ENCODE assay signal across 26 cellular contexts in genomic region chr11:44934735-44935250, GRCh38. TPM values are rescaled to one million over a fixed set of nuclear protein-coding genes. Genes with fewer than 3 reads are reported as not detected.
DNase-seq lines count a peak whose midpoint lies in the region; ATAC-seq, FAIRE-seq and TF ChIP-seq lines count a peak whose summit lies in the region.
"Had no signal": no experiment of that assay in that cellular context is flagged by ENCODE, and none has a peak within 500 bp of the region (broad histone marks: within the 10 kb centered on the region; RNA-seq: fewer than 3 reads in every experiment).

No MANE protein-coding gene starts in this region.

- peaks cover 6% of the 10 kb centered on the region for H3K36me3 Mint-ChIP-seq in activated naive CD4-positive, alpha-beta T cell treated with anti-CD3 and anti-CD28 coated beads, Interleukin-2, amount 10 ng/mL, durations not matched to agents 7 days and 5 days
- H3K36me3 Mint-ChIP-seq in activated naive CD4-positive, alpha-beta T cell treated with anti-CD3 and anti-CD28 coated beads for 36 hours (ENCODE audit: low read depth) = no peaks in the 10 kb centered on the region

- no peaks in the 10 kb centered on the region for H3K9me3 Mint-ChIP-seq in activated naive CD4-positive, alpha-beta T cell treated with anti-CD3 and anti-CD28 coated beads, Interleukin-2, amount 10 ng/mL, durations not matched to agents 7 days and 5 days
- H3K9me3 Mint-ChIP-seq in activated naive CD4-positive, alpha-beta T cell treated with anti-CD3 and anti-CD28 coated beads for 36 hours = no peaks in the 10 kb centered on the region
- H3K9me3 Mint-ChIP-seq: CD4-positive, alpha-beta memory T cell had no signal

- TF ChIP-seq EP300 in A549 (IDR thresholded peaks at IDR 0.05) (no peak), K562 (IDR thresholded peaks at IDR 0.05; ENCODE audit: low read length) (no peak), neural cell (conservative IDR thresholded peaks at IDR 0.05; ENCODE audit: poor library complexity, severe bottlenecking) (no peak)

- in situ Hi-C loops in K562 (cut with MboI) = no loop called here

- H3K4me1 Mint-ChIP-seq in activated naive CD4-positive, alpha-beta T cell treated with anti-CD3 and anti-CD28 coated beads, Interleukin-2, amount 10 ng/mL, durations not matched to agents 7 days and 5 days = no peaks in the 10 kb centered on the region
- H3K4me1 Mint-ChIP-seq in activated naive CD4-positive, alpha-beta T cell treated with anti-CD3 and anti-CD28 coated beads for 36 hours (ENCODE audit: low read depth) = no peaks in the 10 kb centered on the region

- POLR2A ChIA-PET in A549 (lab: Yijun Ruan, JAX) = no interaction called here
- POLR2A ChIA-PET in K562 (lab: Yijun Ruan, JAX) = interaction anchor here (0.8 kb wide), 1 partner anchor 8 kb away, joined by 4 read pairs; no protein-coding TSS in a partner anchor

- TF ChIP-seq RAD21 in A549 (conservative IDR thresholded peaks at IDR 0.05 in 1 of 2, IDR thresholded peaks at IDR 0.05 in 1 of 2) (no peak), K562 (CRISPR knock-in tag; conservative IDR thresholded peaks at IDR 0.05 in 1 of 2, IDR thresholded peaks at IDR 0.05 in 1 of 2) (no peak), neural cell (conservative IDR thresholded peaks at IDR 0.05) (no peak)

- no peaks in the 10 kb centered on the region; the same call in 1 of the 2 replicates for H4K20me1 ChIP-seq in K562 (replicated peaks; ENCODE audit: control insufficient read depth, insufficient read depth, low read length)
- H4K20me1 ChIP-seq in neural cell (ENCODE audit: insufficient read depth) = no peaks in the 10 kb centered on the region

- ATAC-seq in A549 (no peak), K562 (no peak), GM19463 (IDR thresholded peaks at IDR 0.05; ENCODE audit: unreplicated experiment) (no peak), upper lobe of right lung (no peak)

- BruUV-seq in K562 (replicated peaks; lab: Mats Ljungman, UMichigan) = no TSS peak

- H3K4me2 ChIP-seq in A549 (no peak overlapping the region), K562 (ENCODE audit: insufficient read depth, low read length) (no peak overlapping the region), neural cell (ENCODE audit: low read length) (no peak overlapping the region)

- H3K27ac ChIP-seq in A549 (no peak overlapping the region), K562 (ENCODE audit: extremely low read depth, low read depth, low read length) (no peak overlapping the region), neural cell (ENCODE audit: low read length) (no peak overlapping the region), upper lobe of right lung (no peak overlapping the region)
- H3K27ac ChIP-seq: 22Rv1, GM23248 had no signal

- TF ChIP-seq CTCF in A549 (IDR thresholded peaks at IDR 0.05) (no peak), K562 (IDR thresholded peaks at IDR 0.05 in 2 of 3, conservative IDR thresholded peaks at IDR 0.05 in 1 of 3; ENCODE audit: insufficient read depth in 2 of 3, low read depth in 1 of 3, low read length in 3 of 3) (no peak), neural cell (IDR thresholded peaks at IDR 0.05; ENCODE audit: poor library complexity, severe bottlenecking) (no peak), upper lobe of right lung (IDR thresholded peaks at IDR 0.05) (no peak)

- H3K27me3 ChIP-seq in K562 (ENCODE audit: control insufficient read depth in 2 of 2, insufficient read depth in 2 of 2, low read length in 2 of 2) (peaks cover 0 to 31% of the 10 kb centered on the region in 2 experiments; a peak in 2 of 5 replicates), neural cell (ENCODE audit: insufficient read depth, low read depth, low read length) (no peaks in the 10 kb centered on the region), upper lobe of right lung (no peaks in the 10 kb centered on the region)
- H3K27me3 ChIP-seq: BE2C had no signal

- no peaks in the 10 kb centered on the region for H3K36me3 ChIP-seq in K562 (ENCODE audit: control insufficient read depth, insufficient read depth, low read length)
- no peaks in the 10 kb centered on the region for H3K36me3 ChIP-seq in neural cell (ENCODE audit: insufficient read depth, low read length)
- peaks cover 28% of the 10 kb centered on the region for H3K36me3 ChIP-seq in upper lobe of right lung
- H3K36me3 ChIP-seq: BE2C had no signal

- FAIRE-seq in A549 (lab: Jason Lieb, UNC) = no peak
- FAIRE-seq in K562 (lab: Jason Lieb, UNC) = no peak
- FAIRE-seq: A204.1, GM12891, GM18507, H1 had no signal

- no peak for DNase-seq in activated naive CD4-positive, alpha-beta T cell treated with anti-CD3 and anti-CD28 coated beads, Interleukin-2, amount 10 ng/mL, durations not matched to agents 7 days and 5 days
- no peak for DNase-seq in activated naive CD4-positive, alpha-beta T cell treated with anti-CD3 and anti-CD28 coated beads for 36 hours
- DNase-seq in A549 (ENCODE audit: low read depth in 1 of 2, low spot score in 1 of 2) (no peak), K562 (ENCODE audit: extremely low read depth in 1 of 4, low spot score in 3 of 4) (no peak), retina (no peak), upper lobe of right lung (no peak)
- DNase-seq: ACHN; AML-193; BE2C; C1 segment of cervical spinal cord; Calu3; CD4-positive, alpha-beta memory T cell; COR-L47; DMS53; DMS79 treated with DMSO at 0.1 percent for 48 hours; GF-D8; GM23248; H7; HCEC 1CT had no signal

- no peaks in the 10 kb centered on the region for H3K9me1 ChIP-seq in K562 (ENCODE audit: control insufficient read depth, insufficient read depth, low read length)

- H2AFZ ChIP-seq in K562 (ENCODE audit: low read depth, low read length) (no peak overlapping the region), neural cell (ENCODE audit: low read depth, low read length) (no peak overlapping the region)
- H2AFZ ChIP-seq: GM23248 had no signal

- H3F3A ChIP-seq in neural cell (ENCODE audit: insufficient read depth, low read length, poor library complexity, severe bottlenecking) = no peaks in the 10 kb centered on the region

- H3K4me1 ChIP-seq in A549 = 0 out of 3 replicates have a peak, but pooled peaks cover 3% of the 10 kb centered on the region
- peaks cover 0 to 8% of the 10 kb centered on the region in 2 experiments; a peak in 1 of 5 replicates for H3K4me1 ChIP-seq in K562 (replicated peaks in 1 of 2; ENCODE audit: control insufficient read depth in 2 of 2, insufficient read depth in 2 of 2, low read length in 2 of 2)
- no peaks in the 10 kb centered on the region for H3K4me1 ChIP-seq in upper lobe of right lung
- H3K4me1 ChIP-seq: BE2C had no signal

- no peak overlapping the region for H3K4me3 Mint-ChIP-seq in activated naive CD4-positive, alpha-beta T cell treated with anti-CD3 and anti-CD28 coated beads, Interleukin-2, amount 10 ng/mL, durations not matched to agents 7 days and 5 days
- H3K4me3 Mint-ChIP-seq in activated naive CD4-positive, alpha-beta T cell treated with anti-CD3 and anti-CD28 coated beads for 36 hours = no peak overlapping the region

- no peaks in the 10 kb centered on the region for H3K9me3 ChIP-seq in A549
- H3K9me3 ChIP-seq in K562 (replicated peaks; ENCODE audit: control insufficient read depth, insufficient read depth, low read depth, low read length) = no peaks in the 10 kb centered on the region
- no peaks in the 10 kb centered on the region for H3K9me3 ChIP-seq in neural cell (ENCODE audit: low read length)
- no peaks in the 10 kb centered on the region for H3K9me3 ChIP-seq in upper lobe of right lung
- H3K9me3 ChIP-seq: BE2C had no signal

- H3K9ac ChIP-seq in K562 (ENCODE audit: insufficient read depth in 1 of 2, low read depth in 2 of 2, low read length in 2 of 2) (no peak overlapping the region), neural cell (ENCODE audit: low read length) (no peak overlapping the region)
- H3K9ac ChIP-seq: GM23248 had no signal

- intact Hi-C loops in activated naive CD4-positive, alpha-beta T cell treated with anti-CD3 and anti-CD28 coated beads for 36 hours (cut with micrococcal nuclease) = loop anchor here (5.0 to 10.0 kb wide), 2 partner anchors 43 to 400 kb away; no protein-coding TSS in a partner anchor
- intact Hi-C loops in K562 (cut with micrococcal nuclease) (loop anchor here (5.0 to 10.0 kb wide), 3 partner anchors 43 to 398 kb away; no protein-coding TSS in a partner anchor), upper lobe of right lung (cut with DNase I) (loop anchor here (5.0 to 10.0 kb wide), 2 partner anchors 168 to 360 kb away; no protein-coding TSS in a partner anchor)

- CTCF ChIA-PET in activated naive CD4-positive, alpha-beta T cell treated with anti-CD3 and anti-CD28 coated beads, Interleukin-2, amount 10 ng/mL, durations not matched to agents 7 days and 5 days (lab: Charles Lee) = interaction anchor here (6.5 kb wide), 1 partner anchor 171 kb away, joined by 382 read pairs; no protein-coding TSS in a partner anchor
- CTCF ChIA-PET in activated naive CD4-positive, alpha-beta T cell treated with anti-CD3 and anti-CD28 coated beads for 36 hours (lab: Charles Lee) = interaction anchor here (17.1 kb wide), 1 partner anchor 167 kb away, joined by 741 read pairs; no protein-coding TSS in a partner anchor
- CTCF ChIA-PET in A549 (lab: Yijun Ruan, JAX) (interaction anchor here (0.6 to 24.5 kb wide), 7 partner anchors 3 to 662 kb away, joined by 3 to 1740 read pairs (median 32); no protein-coding TSS in a partner anchor), K562 (lab: Yijun Ruan, JAX; ENCODE audit: low intra/inter-chr PET ratio) (interaction anchor here (1.0 to 3.8 kb wide), 2 partner anchors 168 to 171 kb away, joined by 5 to 43 read pairs; no protein-coding TSS in a partner anchor)

- H3K4me3 ChIP-seq in A549 (no peak overlapping the region), K562 (no peak overlapping the region), neural cell (ENCODE audit: low read length) (no peak overlapping the region), upper lobe of right lung (no peak overlapping the region)
- H3K4me3 ChIP-seq: GM23248 had no signal

- H3K79me2 ChIP-seq in K562 (ENCODE audit: control insufficient read depth, insufficient read depth, low read length) (no peaks in the 10 kb centered on the region), neural cell (replicated peaks; ENCODE audit: insufficient read depth, low read length) (no peaks in the 10 kb centered on the region)

- H3K27ac Mint-ChIP-seq in activated naive CD4-positive, alpha-beta T cell treated with anti-CD3 and anti-CD28 coated beads, Interleukin-2, amount 10 ng/mL, durations not matched to agents 7 days and 5 days = peak overlapping the region; percentile 14
- no peak overlapping the region for H3K27ac Mint-ChIP-seq in activated naive CD4-positive, alpha-beta T cell treated with anti-CD3 and anti-CD28 coated beads for 36 hours

- no peaks in the 10 kb centered on the region for H3K9me2 ChIP-seq in neural cell (ENCODE audit: insufficient read depth, low read length)

- WGBS in A549 (ENCODE audit: missing lambda C conversion rate) = 87% methylated on average over 6 of the region's 13 CpGs
- WGBS in K562 (ENCODE audit: insufficient coverage, low coverage, missing lambda C conversion rate) = 0% methylated on average over 9 of the region's 13 CpGs

- peaks cover 5% of the 10 kb centered on the region for H3K27me3 Mint-ChIP-seq in activated naive CD4-positive, alpha-beta T cell treated with anti-CD3 and anti-CD28 coated beads, Interleukin-2, amount 10 ng/mL, durations not matched to agents 7 days and 5 days
- no peaks in the 10 kb centered on the region for H3K27me3 Mint-ChIP-seq in activated naive CD4-positive, alpha-beta T cell treated with anti-CD3 and anti-CD28 coated beads for 36 hours (ENCODE audit: low read depth)
- H3K27me3 Mint-ChIP-seq: CD4-positive, alpha-beta memory T cell had no signal

- TF ChIP-seq POLR2A in A549 (IDR thresholded peaks at IDR 0.05; ENCODE audit: low read length) (no peak), K562 (conservative IDR thresholded peaks at IDR 0.05) (no peak)

RNA-seq across cellular contexts. Expression of gene TP53I11, which starts 15.9 kb away (rescaled TPM):
- total RNA-seq in activated naive CD4-positive, alpha-beta T cell treated with anti-CD3 and anti-CD28 coated beads for 36 hours = 10 to 100 TPM; 10.3 to 14.0 TPM
- 11.2 and 20.7 TPM in 2 replicates for polyA plus RNA-seq in A549 (2011; rRNA removed)
- polyA plus RNA-seq in A549 (2012; cell fraction: cytosol; rRNA removed) = 14.3 and 22.5 TPM in 2 replicates
- 32.6 and 40.9 TPM in 2 replicates for polyA plus RNA-seq in A549 (2012; cell fraction: nucleus; rRNA removed)
- 28.2 to 36.1 TPM (median 28.5 TPM) in 3 replicates for polyA plus RNA-seq in A549 (2017; fragmentation: RNase III; extraction: RNeasy Plus Mini Kit Qiagen cat#74134 plus additional on column Dnase treatment)
- polyA minus RNA-seq in A549 (2011; rRNA and poly(A)+ RNA removed) = 23.0 and 25.7 TPM in 2 replicates
- 2.5 and 10.1 TPM in 2 replicates for total RNA-seq in K562 (2011; cell fraction: chromatin; rRNA removed; ENCODE audit: low replicate concordance)
- total RNA-seq in K562 (2011; cell fraction: nucleolus; rRNA removed) = 2.9 and 5.0 TPM in 2 replicates
- 4.4 and 8.5 TPM in 2 replicates for total RNA-seq in K562 (2011; cell fraction: nucleoplasm; rRNA removed)
- 0.82 and 1.2 TPM in 2 replicates for total RNA-seq in K562 (2014; rRNA removed)
- total RNA-seq in K562 (2014; rRNA removed; fragmentation: Illumina TruSeq; extraction: Trizol) = 0.25 and 0.32 TPM in 2 replicates
- total RNA-seq in K562 (2015; rRNA removed; fragmentation: Illumina TruSeq; extraction: Trizol) = 0.14 and 0.45 TPM in 2 replicates
- total RNA-seq in K562 (2021) = 1.4 TPM in 2 replicates
- polyA plus RNA-seq in K562 (2011; rRNA removed) = 2.5 and 3.0 TPM in 2 replicates
- 4.0 and 5.6 TPM in 2 replicates for polyA plus RNA-seq in K562 (2011; cell fraction: cytosol; rRNA removed)
- polyA plus RNA-seq in K562 (2011; cell fraction: nucleus; rRNA removed) = 7.9 and 11.7 TPM in 2 replicates
- 1.1 and 1.4 TPM in 2 replicates for polyA plus RNA-seq in K562 (2012)
- polyA plus RNA-seq in K562 (2014; fragmentation: Illumina TruSeq; extraction: Trizol) = 0.70 and 1.3 TPM in 2 replicates
- not detected for polyA plus RNA-seq in K562 (2014; fragmentation: Nextera tagmentation; extraction: Ambion mirVana)
- 0.70 and 2.5 TPM in 2 replicates for polyA plus RNA-seq in K562 (2014; rRNA removed)
- 2.3 and 3.0 TPM in 2 replicates for polyA minus RNA-seq in K562 (2011; rRNA and poly(A)+ RNA removed)
- 3.3 and 5.7 TPM in 2 replicates for polyA minus RNA-seq in K562 (2011; cell fraction: cytosol; rRNA and poly(A)+ RNA removed)
- polyA minus RNA-seq in K562 (2011; cell fraction: nucleus; rRNA and poly(A)+ RNA removed) = 9.4 and 11.0 TPM in 2 replicates
- 30.0 and 31.4 TPM in 2 replicates for polyA plus RNA-seq in neural cell
- 50.4 and 59.5 TPM in 2 replicates for polyA minus RNA-seq in neural cell
- total RNA-seq in upper lobe of right lung = 110 TPM
